2 cellular contexts compared by ENCODE assay signal in genomic region chr11:63180536-63180935, GRCh38.
TF ChIP-seq lines count a peak whose summit lies in the region.

No MANE protein-coding gene starts in this region.

TF ChIP-seq in A549, 52 proteins besides CTCF, POLR2A, EP300 and RAD21:
- no peak for TF ChIP-seq CEBPB (IDR thresholded peaks at IDR 0.05)
- TF ChIP-seq MAZ (IDR thresholded peaks at IDR 0.05; ENCODE audit: borderline replicate concordance, low read depth, low read length), result no peak
- no peak for TF ChIP-seq ZNF302 (CRISPR knock-in tag; IDR thresholded peaks at IDR 0.05)

TF ChIP-seq in H1, 55 proteins besides CTCF, POLR2A, EP300 and RAD21:
- no peak for TF ChIP-seq TAF1 (IDR thresholded peaks at IDR 0.05; ENCODE audit: low read depth, low read length)
- TF ChIP-seq FOSL1 (IDR thresholded peaks at IDR 0.05; ENCODE audit: insufficient read depth, low read depth, low read length), result no peak
- no peak for TF ChIP-seq SP4 (IDR thresholded peaks at IDR 0.05; ENCODE audit: low read length)
- no peak for TF ChIP-seq CHD2 (IDR thresholded peaks at IDR 0.05; ENCODE audit: low read length)
- no peak for TF ChIP-seq NRF1 (IDR thresholded peaks at IDR 0.05; ENCODE audit: low read depth, low read length)
- TF ChIP-seq BACH1 (IDR thresholded peaks at IDR 0.05; ENCODE audit: low read length), result no peak
- TF ChIP-seq NANOG (IDR thresholded peaks at IDR 0.05; ENCODE audit: insufficient read depth, low read depth, low read length, poor library complexity, severe bottlenecking), result no peak
TF ChIP-seq in H1: peak in this region for 0.
